Comparison of ENCODE assay signal across 1 cellular context in genomic region chr2:240232961-240233890, GRCh38.
TF ChIP-seq lines count a peak whose summit lies in the region.

No MANE protein-coding gene starts in this region.

TF ChIP-seq in HepG2, 621 proteins besides CTCF, POLR2A, EP300 and RAD21 (continued from another document):
- TF ChIP-seq ZBED4 (CRISPR knock-in tag; IDR thresholded peaks at IDR 0.05; ENCODE audit: borderline replicate concordance) (0 out of 2 replicates have a peak, but pooled peaks have one; percentile 26), ZBTB38 (CRISPR knock-in tag; IDR thresholded peaks at IDR 0.05) (0 out of 2 replicates have a peak, but pooled peaks have one; percentile 23), MAZ (IDR thresholded peaks at IDR 0.05; ENCODE audit: borderline replicate concordance, low read depth, low read length) (0 out of 2 replicates have a peak, but pooled peaks have one; percentile 35), MAZ (CRISPR knock-in tag; IDR thresholded peaks at IDR 0.05; ENCODE audit: low read depth) (no peak), HIVEP1 (CRISPR knock-in tag; IDR thresholded peaks at IDR 0.05) (0 out of 2 replicates have a peak, but pooled peaks have one; percentile 24), ERF (CRISPR knock-in tag; IDR thresholded peaks at IDR 0.05) (peak; percentile 55; the same call in 1 of the 2 replicates), SP1 (IDR thresholded peaks at IDR 0.05) (no peak), SP1 (CRISPR knock-in tag; IDR thresholded peaks at IDR 0.05) (peak; percentile 64), ZFP91 (CRISPR knock-in tag; IDR thresholded peaks at IDR 0.05; ENCODE audit: borderline replicate concordance) (peak; percentile 43; the same call in 1 of the 2 replicates), PHF8 (CRISPR knock-in tag; IDR thresholded peaks at IDR 0.05) (peak; percentile 41; the same call in 1 of the 2 replicates), PHB2 (IDR thresholded peaks at IDR 0.05; ENCODE audit: partially characterized antibody) (no peak), GFI1 (CRISPR knock-in tag; IDR thresholded peaks at IDR 0.05; ENCODE audit: borderline replicate concordance) (0 out of 2 replicates have a peak, but pooled peaks have one; percentile 36), MXD3 (CRISPR knock-in tag; IDR thresholded peaks at IDR 0.05) (0 out of 2 replicates have a peak, but pooled peaks have one; percentile 20), SP5 (CRISPR knock-in tag; IDR thresholded peaks at IDR 0.05; ENCODE audit: borderline replicate concordance, low read depth) (peak; percentile 21; the same call in 1 of the 2 replicates), ZFP36L2 (CRISPR knock-in tag; IDR thresholded peaks at IDR 0.05) (no peak), FOXC1 (CRISPR knock-in tag; IDR thresholded peaks at IDR 0.05; ENCODE audit: borderline replicate concordance) (peak; percentile 26; the same call in 1 of the 2 replicates)
